Comparison of ENCODE assay signal across 8 cellular contexts in genomic region chr18:13223341-13224148, GRCh38. TPM values are rescaled to one million over a fixed set of nuclear protein-coding genes. Genes with fewer than 3 reads are reported as not detected.
A peak's percentile ranks its signal among the peaks of the same experiment; 100 is the strongest.
DNase-seq lines count a peak whose midpoint lies in the region; ATAC-seq and TF ChIP-seq lines count a peak whose summit lies in the region.
"Had no signal": no experiment of that assay in that cellular context is flagged by ENCODE, and none has a peak within 500 bp of the region (broad histone marks: within the 10 kb centered on the region; RNA-seq: fewer than 3 reads in every experiment).

No MANE protein-coding gene starts in this region.

- CTCF ChIA-PET in SK-N-SH (lab: Yijun Ruan, JAX), result interaction anchor here (1.0 to 1.7 kb wide), 5 partner anchors 7 to 406 kb away, joined by 3 to 8 read pairs (median 5); no protein-coding TSS in a partner anchor

- H3K36me3 ChIP-seq in SK-N-SH (replicated peaks in 1 of 2; ENCODE audit: control insufficient read depth in 1 of 2, insufficient read depth in 2 of 2, low read length in 1 of 2) (no peaks in the 10 kb centered on the region), tibial artery (no peaks in the 10 kb centered on the region)

- no peaks in the 10 kb centered on the region for H3K9me3 ChIP-seq in SK-N-SH
- no peaks in the 10 kb centered on the region for H3K9me3 ChIP-seq in tibial artery

- no peak overlapping the region for H2AFZ ChIP-seq in SK-N-SH (ENCODE audit: low read depth)

- H3K4me2 ChIP-seq in SK-N-SH, result no peak overlapping the region
- H3K4me2 ChIP-seq: KMS-11 had no signal

- no peaks in the 10 kb centered on the region for H4K20me1 ChIP-seq in SK-N-SH (ENCODE audit: insufficient read depth)

- H3K9me2 ChIP-seq in SK-N-SH, result no peaks in the 10 kb centered on the region

- H3K4me1 ChIP-seq in SK-N-SH (ENCODE audit: control insufficient read depth in 1 of 2, insufficient read depth in 2 of 2, low read depth in 1 of 2, low read length in 1 of 2) (peaks cover 9 to 53% of the 10 kb centered on the region in 2 experiments; a peak in 3 of 4 replicates), tibial artery (peaks cover 6 to 54% (median 44%) of the 10 kb centered on the region in 4 donors)

- H3K27ac ChIP-seq in SK-N-SH (ENCODE audit: low read depth in 2 of 2, low read length in 1 of 2) (peak overlapping the region in 1 of 2 experiments; percentile 100; a peak in 2 of 4 replicates), dorsolateral prefrontal cortex (peak overlapping the region in 52 of 59 donors; percentile 2 to 89 (median 67)), tibial artery (peak overlapping the region; percentile 89)
- H3K27ac ChIP-seq: KMS-11 had no signal

- TF ChIP-seq CTCF in SK-N-SH (IDR thresholded peaks at IDR 0.05), result no peak
- no peak for TF ChIP-seq CTCF in dorsolateral prefrontal cortex (IDR thresholded peaks at IDR 0.05 in 54 of 56, conservative IDR thresholded peaks at IDR 0.05 in 2 of 56; ENCODE audit: low read depth in 1 of 56, partially characterized antibody in 56 of 56)
- no peak for TF ChIP-seq CTCF in tibial artery (IDR thresholded peaks at IDR 0.05)

- H3F3A ChIP-seq in SK-N-SH (replicated peaks; ENCODE audit: insufficient read depth), result peaks cover 3% of the 10 kb centered on the region

- peak; percentile 66 for DNase-seq in SK-N-SH
- no peak for DNase-seq in dorsolateral prefrontal cortex
- DNase-seq in mucosa of gallbladder (ENCODE audit: low spot score), result peak; percentile 42
- DNase-seq in tibial artery, result peak in 1 of 2 donors; percentile 72
- DNase-seq in G401 (ENCODE audit: low spot score), result no peak
- no peak for DNase-seq in effector memory CD8-positive, alpha-beta T cell
- no peak for DNase-seq in NCI-H1105 (lab: John Stamatoyannopoulos, UW)

- no peak overlapping the region for H3K9ac ChIP-seq in SK-N-SH
- H3K9ac ChIP-seq: KMS-11 had no signal

- 46% methylated on average over 6 of the region's 13 CpGs for WGBS in SK-N-SH (ENCODE audit: low lambda C conversion rate)

- no peaks in the 10 kb centered on the region for H3K36me3 Mint-ChIP-seq in effector memory CD8-positive, alpha-beta T cell (ENCODE audit: insufficient read depth)

- ATAC-seq in effector memory CD8-positive, alpha-beta T cell (replicated peaks), result no peak

- TF ChIP-seq RAD21 in SK-N-SH (IDR thresholded peaks at IDR 0.05; ENCODE audit: low read length), result 0 out of 2 replicates have a peak, but pooled peaks have one; percentile 6

- in situ Hi-C loops in G401 (cut with HindIII; ENCODE audit: low sequenced_read_pairs), result no loop called here

- H3K4me3 ChIP-seq in SK-N-SH (ENCODE audit: low read depth in 2 of 2, low read length in 1 of 2), result no peak overlapping the region; a peak in 1 of 4 replicates
- peak overlapping the region in 3 of 59 donors; percentile 33 to 88 (median 48) for H3K4me3 ChIP-seq in dorsolateral prefrontal cortex
- no peak overlapping the region for H3K4me3 ChIP-seq in tibial artery

- no peak overlapping the region for H3K27ac Mint-ChIP-seq in effector memory CD8-positive, alpha-beta T cell

- no peaks in the 10 kb centered on the region for H3K79me2 ChIP-seq in SK-N-SH (ENCODE audit: insufficient read depth)

- intact Hi-C loops in dorsolateral prefrontal cortex (cut with DNase I) (loop anchor here in 1 of 2 donors (5.0 kb wide), 3 partner anchors 39 to 404 kb away; no protein-coding TSS in a partner anchor), tibial artery (cut with DNase I; ENCODE audit: low total_unique reads) (loop anchor here (5.0 kb wide), 2 partner anchors 214 to 504 kb away; partner anchors contain the start of genes FAM210A and RNMT)

- peaks cover 41 to 66% of the 10 kb centered on the region in 2 donors for H3K27me3 Mint-ChIP-seq in effector memory CD8-positive, alpha-beta T cell

- TF ChIP-seq EP300 in SK-N-SH (IDR thresholded peaks at IDR 0.05; ENCODE audit: borderline replicate concordance in 1 of 2, low read depth in 1 of 2, low read length in 1 of 2), result peak in 1 of 2 experiments; percentile 63; a peak in 1 of 4 replicates

- peaks cover 11% of the 10 kb centered on the region; the same call in 1 of the 2 replicates for H3K27me3 ChIP-seq in SK-N-SH (ENCODE audit: insufficient read depth)
- H3K27me3 ChIP-seq in dorsolateral prefrontal cortex, result no peaks in the 10 kb centered on the region
- no peaks in the 10 kb centered on the region for H3K27me3 ChIP-seq in tibial artery

- peaks cover 0 to 3% of the 10 kb centered on the region in 2 donors for H3K4me1 Mint-ChIP-seq in effector memory CD8-positive, alpha-beta T cell (ENCODE audit: low read depth in 2 of 2)

- POLR2A ChIA-PET in SK-N-SH (lab: Yijun Ruan, JAX), result interaction anchor here (1.0 kb wide), 1 partner anchor 278 kb away, joined by 3 read pairs; no protein-coding TSS in a partner anchor

- H3K4me3 Mint-ChIP-seq in effector memory CD8-positive, alpha-beta T cell, result no peak overlapping the region

- H3K9me3 Mint-ChIP-seq in effector memory CD8-positive, alpha-beta T cell, result no peaks in the 10 kb centered on the region

TF ChIP-seq in SK-N-SH, 30 proteins besides CTCF, POLR2A, EP300 and RAD21:
- TF ChIP-seq GATA2 (CRISPR knock-in tag; IDR thresholded peaks at IDR 0.05), result peak; percentile 37; the same call in 1 of the 2 replicates
- TF ChIP-seq FOXJ3 (CRISPR knock-in tag; IDR thresholded peaks at IDR 0.05), result 0 out of 2 replicates have a peak, but pooled peaks have one; percentile 58
- TF ChIP-seq RCOR1 (IDR thresholded peaks at IDR 0.05; ENCODE audit: low read length), result peak; percentile 49
- no peak for TF ChIP-seq MAX (IDR thresholded peaks at IDR 0.05; ENCODE audit: low read depth)
- TF ChIP-seq MXI1 (IDR thresholded peaks at IDR 0.05; ENCODE audit: low read depth, low read length), result peak; percentile 70; the same call in 1 of the 2 replicates
- no peak for TF ChIP-seq POLR2AphosphoS5 (IDR thresholded peaks at IDR 0.05; ENCODE audit: low read depth, low read length)
- no peak for TF ChIP-seq EZH2phosphoT487 (IDR thresholded peaks at IDR 0.05; ENCODE audit: borderline replicate concordance, low read depth)
- no peak for TF ChIP-seq TAF1 (IDR thresholded peaks at IDR 0.05; ENCODE audit: borderline replicate concordance, low read depth, low read length)
- TF ChIP-seq USF1 (IDR thresholded peaks at IDR 0.05; ENCODE audit: borderline replicate concordance, low read depth), result no peak
- TF ChIP-seq RXRA (IDR thresholded peaks at IDR 0.05; ENCODE audit: borderline replicate concordance, low read depth), result no peak
- TF ChIP-seq REST (IDR thresholded peaks at IDR 0.05; ENCODE audit: low read depth, low read length), result no peak
- TF ChIP-seq FOXM1 (IDR thresholded peaks at IDR 0.05; ENCODE audit: low read depth), result no peak

RNA-seq across cellular contexts. Expression of gene LDLRAD4, which starts 5.0 kb away (rescaled TPM):
- 0.16 and 0.32 TPM in 2 replicates for polyA plus RNA-seq in SK-N-SH (2012; rRNA removed)
- 0.15 and 0.20 TPM in 2 replicates for polyA plus RNA-seq in SK-N-SH (2012; cell fraction: cytosol; rRNA removed)
- 0.35 and 0.91 TPM in 2 replicates for polyA plus RNA-seq in SK-N-SH (2012; cell fraction: nucleus; rRNA removed)
- total RNA-seq in dorsolateral prefrontal cortex (100 to 1,000 TPM in 75 of 120 experiments, 10 to 100 TPM in 45; 71.8 to 184 (median 104) TPM), mucosa of gallbladder (51.0 TPM)
- total RNA-seq in G401 (2014; rRNA removed; shearing (Covaris generic)), result 0.06 TPM in 1 of 2 replicates, not detected in the other

Comparison
In these comparisons a context has a peak if more than half of its experiments do, and no peak if none do; other contexts are left out.
1. DNase-seq: peak in SK-N-SH (single experiment) and mucosa of gallbladder (single experiment); none in dorsolateral prefrontal cortex (0 of 10), G401 (single experiment), effector memory CD8-positive, alpha-beta T cell (0 of 3) and NCI-H1105 (single experiment).
2. RNA of gene LDLRAD4, which starts 5.0 kb away (total RNA-seq): 71.8 to 184 TPM in dorsolateral prefrontal cortex and 51.0 TPM in mucosa of gallbladder (single experiment); 0.06 TPM in G401; every median in the first group is over 10 times any median in the second.